ENCODE assay signal across 1 cellular context in the genomic region with DNA sequence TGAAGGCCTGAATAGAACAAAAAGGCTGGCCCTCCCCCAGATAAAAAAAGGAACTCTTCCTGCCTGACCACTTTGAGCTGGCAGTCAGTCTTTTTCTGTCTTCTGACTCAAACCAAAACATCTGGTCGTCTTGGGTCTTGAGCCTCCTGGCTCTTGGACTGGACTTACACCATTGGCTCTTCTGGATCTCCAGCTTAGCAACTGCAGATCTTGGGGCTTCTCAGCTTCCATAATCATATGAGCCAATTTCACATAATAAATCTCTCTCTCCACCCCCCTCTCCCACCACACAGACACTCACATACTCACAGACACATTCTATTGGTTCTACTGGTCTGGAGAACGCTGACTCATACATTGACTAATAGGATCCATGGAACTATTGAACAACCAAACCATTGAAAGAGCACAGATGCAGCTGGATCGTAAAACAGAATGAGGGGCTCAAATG.
TF ChIP-seq lines count a peak whose summit lies in the region.

No MANE protein-coding gene starts in this region.

TF ChIP-seq in GM23338, 12 proteins besides CTCF, POLR2A, EP300 and RAD21 (continued from another document):
- TF ChIP-seq, protein P1, sequence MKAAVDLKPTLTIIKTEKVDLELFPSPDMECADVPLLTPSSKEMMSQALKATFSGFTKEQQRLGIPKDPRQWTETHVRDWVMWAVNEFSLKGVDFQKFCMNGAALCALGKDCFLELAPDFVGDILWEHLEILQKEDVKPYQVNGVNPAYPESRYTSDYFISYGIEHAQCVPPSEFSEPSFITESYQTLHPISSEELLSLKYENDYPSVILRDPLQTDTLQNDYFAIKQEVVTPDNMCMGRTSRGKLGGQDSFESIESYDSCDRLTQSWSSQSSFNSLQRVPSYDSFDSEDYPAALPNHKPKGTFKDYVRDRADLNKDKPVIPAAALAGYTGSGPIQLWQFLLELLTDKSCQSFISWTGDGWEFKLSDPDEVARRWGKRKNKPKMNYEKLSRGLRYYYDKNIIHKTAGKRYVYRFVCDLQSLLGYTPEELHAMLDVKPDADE (IDR thresholded peaks at IDR 0.05) = no peak
- no peak for TF ChIP-seq ZNF331 (CRISPR knock-in tag; IDR thresholded peaks at IDR 0.05; ENCODE audit: low read depth)
